Comparison of ENCODE assay signal across 28 cellular contexts in the genomic region with DNA sequence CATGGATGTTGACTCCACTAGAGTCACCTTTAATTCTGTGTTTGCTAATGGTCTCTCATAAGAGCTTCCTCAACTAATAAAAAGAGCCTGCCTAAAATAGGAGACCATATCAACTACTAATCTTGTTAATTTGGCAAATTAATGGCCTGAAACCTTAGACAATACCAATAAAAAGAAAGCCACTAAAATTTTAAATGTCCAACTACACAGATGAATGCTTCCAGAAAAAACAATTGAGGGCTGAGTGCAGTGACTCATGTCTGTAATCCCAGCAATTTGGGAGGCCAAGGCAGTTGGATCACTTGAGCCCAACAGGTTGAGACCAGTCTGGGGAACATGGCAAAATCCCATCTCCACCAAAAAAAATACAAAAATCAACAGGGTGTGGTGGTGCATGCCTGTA.
DNase-seq lines count a peak whose midpoint lies in the region; ATAC-seq and TF ChIP-seq lines count a peak whose summit lies in the region.
"Had no signal": no experiment of that assay in that cellular context is flagged by ENCODE, and none has a peak within 500 bp of the region (broad histone marks: within the 10 kb centered on the region; RNA-seq: fewer than 3 reads in every experiment).

No MANE protein-coding gene starts in this region.

- H3K4me2 ChIP-seq in hepatocyte = no peak overlapping the region

- H3K27ac ChIP-seq in RWPE1 (peak overlapping the region; percentile 59), foreskin keratinocyte (no peak overlapping the region), prostate gland (no peak overlapping the region), hepatocyte (no peak overlapping the region)
- H3K27ac ChIP-seq: body of pancreas, neutrophil, sigmoid colon, testis, uterus had no signal

- no peaks in the 10 kb centered on the region for H4K20me1 ChIP-seq in hepatocyte (ENCODE audit: insufficient read depth, poor library complexity, severe bottlenecking)

- intact Hi-C loops in prostate gland (cut with DNase I) = no loop called here

- no peaks in the 10 kb centered on the region for H3K4me1 ChIP-seq in foreskin keratinocyte
- no peaks in the 10 kb centered on the region for H3K4me1 ChIP-seq in prostate gland (replicated peaks)
- peaks cover 7% of the 10 kb centered on the region for H3K4me1 ChIP-seq in hepatocyte (ENCODE audit: insufficient read depth)
- H3K4me1 ChIP-seq: body of pancreas, sigmoid colon, testis, uterus had no signal

- DNase-seq in LHCN-M2 (ENCODE audit: low read depth) (peak; percentile 30), RWPE1 (ENCODE audit: low spot score) (no peak), foreskin keratinocyte (peak; percentile 20 to 77), prostate gland (ENCODE audit: low spot score) (peak; percentile 53), hepatocyte (ENCODE audit: low spot score) (no peak), CD1c-positive myeloid dendritic cell (ENCODE audit: extremely low spot score) (no peak), HPDE6-E6E7 (ENCODE audit: extremely low spot score) (no peak)
- DNase-seq in stimulated activated CD4-positive, alpha-beta T cell treated with anti-CD3 and anti-CD28 coated beads, Interleukin-4, amount 100 ng/mL, for 4 hours = no peak
- DNase-seq: activated CD4-positive, alpha-beta T cell treated with anti-CD3 and anti-CD28 coated beads for 48 hours; activated CD8-positive, alpha-beta memory T cell treated with anti-CD3 and anti-CD28 coated beads for 24 hours; activated naive CD8-positive, alpha-beta T cell treated with anti-CD3 and anti-CD28 coated beads, Interleukin-2, amount 50 U/mL, for 24 hours; body of pancreas; C1 segment of cervical spinal cord; Calu3; HCEC 1CT; head of caudate nucleus; left colon; NCI-H1092; NCI-H2029; NCI-H226; sigmoid colon; stimulated activated naive CD4-positive, alpha-beta T cell treated with Interleukin-2 at 50 U/mL for 16 hours; T-helper 17 cell; testis; uterus had no signal

- H3K27me3 ChIP-seq in foreskin keratinocyte (no peaks in the 10 kb centered on the region), prostate gland (replicated peaks; ENCODE audit: insufficient read depth) (no peaks in the 10 kb centered on the region), hepatocyte (no peaks in the 10 kb centered on the region)
- H3K27me3 ChIP-seq: body of pancreas, neutrophil, sigmoid colon, testis, uterus had no signal

- POLR2A ChIA-PET in RWPE1 (lab: Yijun Ruan, JAX; ENCODE audit: low non-redundant PET) = no interaction called here

- H3K36me3 ChIP-seq in prostate gland = no peaks in the 10 kb centered on the region
- H3K36me3 ChIP-seq in hepatocyte (replicated peaks; ENCODE audit: insufficient read depth, low read depth) = no peaks in the 10 kb centered on the region
- H3K36me3 ChIP-seq: neutrophil, sigmoid colon, uterus had no signal

- peak; percentile 87 for ATAC-seq in foreskin keratinocyte
- ATAC-seq: activated naive CD8-positive, alpha-beta T cell treated with anti-CD3 and anti-CD28 coated beads, Interleukin-2, amount 50 U/mL, for 24 hours; body of pancreas; HepG2; SK-N-SH treated with all-trans-retinoic acid at 6 μM for 48 hours; T-helper 17 cell had no signal

- no peak for TF ChIP-seq POLR2A in prostate gland (IDR thresholded peaks at IDR 0.05)

- no peak overlapping the region for H2AFZ ChIP-seq in hepatocyte

- H3K9me3 ChIP-seq in prostate gland = no peaks in the 10 kb centered on the region
- no peaks in the 10 kb centered on the region for H3K9me3 ChIP-seq in hepatocyte (ENCODE audit: low read depth)
- H3K9me3 ChIP-seq: body of pancreas, neutrophil, sigmoid colon, testis, uterus had no signal

- no peaks in the 10 kb centered on the region for H3K79me2 ChIP-seq in hepatocyte

- H3K9me2 ChIP-seq in hepatocyte (replicated peaks; ENCODE audit: insufficient read depth) = no peaks in the 10 kb centered on the region

- TF ChIP-seq CTCF in RWPE1 (conservative IDR thresholded peaks at IDR 0.05; ENCODE audit: low read depth) (no peak), foreskin keratinocyte (conservative IDR thresholded peaks at IDR 0.05) (no peak), prostate gland (IDR thresholded peaks at IDR 0.05) (no peak), hepatocyte (IDR thresholded peaks at IDR 0.05; ENCODE audit: poor library complexity) (no peak)

- CTCF ChIA-PET in RWPE1 (lab: Yijun Ruan, JAX) = no interaction called here

- no peak overlapping the region for H3K4me3 ChIP-seq in prostate gland
- no peak overlapping the region for H3K4me3 ChIP-seq in hepatocyte
- H3K4me3 ChIP-seq: body of pancreas, sigmoid colon, testis, uterus had no signal

Comparison
In these comparisons a context has a peak if more than half of its experiments do, and no peak if none do; other contexts are left out.
1. DNase-seq: peak in LHCN-M2 (single experiment), foreskin keratinocyte (2 of 2) and prostate gland (single experiment); none in RWPE1 (single experiment), hepatocyte (single experiment), stimulated activated CD4-positive, alpha-beta T cell treated with anti-CD3 and anti-CD28 coated beads, Interleukin-4, amount 100 ng/mL, for 4 hours (0 of 2), CD1c-positive myeloid dendritic cell (single experiment) and HPDE6-E6E7 (single experiment).